In genomic region chr19:7871530-7872305, GRCh38 we compare ENCODE assay signal across 1 cellular context.
TF ChIP-seq lines count a peak whose summit lies in the region.

No MANE protein-coding gene starts in this region.

TF ChIP-seq in GM23338, 12 proteins besides CTCF, POLR2A, EP300 and RAD21:
- TF ChIP-seq REST (IDR thresholded peaks at IDR 0.05; ENCODE audit: unreplicated experiment) (no peak), CREB1 (CRISPR knock-in tag; IDR thresholded peaks at IDR 0.05; ENCODE audit: low read depth) (peak; percentile 55; the same call in 1 of the 2 replicates)
